ENCODE assay signal across 24 cellular contexts in genomic region chr9:134676886-134677285, GRCh38. TPM values are rescaled to one million over a fixed set of nuclear protein-coding genes. Genes with fewer than 3 reads are reported as not detected.
"Had no signal": no experiment of that assay in that cellular context is flagged by ENCODE, and none has a peak within 500 bp of the region (broad histone marks: within the 10 kb centered on the region; RNA-seq: fewer than 3 reads in every experiment).

No MANE protein-coding gene starts in this region.

- H3K4me3 Mint-ChIP-seq: activated CD4-positive, alpha-beta memory T cell treated with anti-CD3 and anti-CD28 coated beads for 36 hours; activated CD4-positive, alpha-beta T cell treated with anti-CD3 and anti-CD28 coated beads, Interleukin-2, amount 10 ng/mL, durations not matched to agents 24 days and 14 days; activated naive CD4-positive, alpha-beta T cell treated with anti-CD3 and anti-CD28 coated beads, Interleukin-2, amount 50 U/mL, for 24 hours; central memory CD8-positive, alpha-beta T cell; mesothelial cell of epicardium; naive B cell; nephron progenitor cell; type B pancreatic cell had no signal

- H3K36me3 ChIP-seq: left ventricle myocardium inferior, right atrium auricular region, vagina had no signal

- H2AFZ ChIP-seq: parathyroid adenoma had no signal

- H3K9ac ChIP-seq: parathyroid adenoma had no signal

- H3K4me1 Mint-ChIP-seq: activated CD4-positive, alpha-beta T cell treated with anti-CD3 and anti-CD28 coated beads, Interleukin-2, amount 10 ng/mL, durations not matched to agents 24 days and 14 days; activated naive CD4-positive, alpha-beta T cell treated with anti-CD3 and anti-CD28 coated beads, Interleukin-2, amount 50 U/mL, for 24 hours; central memory CD8-positive, alpha-beta T cell had no signal

- H3K9me3 ChIP-seq: testis, vagina had no signal

- ATAC-seq: stimulated activated naive CD8-positive, alpha-beta T cell treated with anti-CD3 and anti-CD28 coated beads, Interleukin-15, Interleukin-2, amounts not matched to agents 100 U/mL and 50 U/mL, for 24 hours had no signal

- DNase-seq: activated CD4-positive, alpha-beta memory T cell treated with anti-CD3 and anti-CD28 coated beads for 36 hours; activated CD4-positive, alpha-beta T cell treated with anti-CD3 and anti-CD28 coated beads, Interleukin-2, amount 10 ng/mL, durations not matched to agents 24 days and 14 days; activated CD4-positive, CD25-positive, alpha-beta regulatory T cell treated with anti-CD3 and anti-CD28 coated beads, Interleukin-2, amount 50 U/mL, for 72 hours; activated CD8-positive, alpha-beta memory T cell treated with anti-CD3 and anti-CD28 coated beads, Interleukin-2, amount 50 U/mL, for 4 hours; activated gamma-delta T cell; activated T-cell treated with anti-CD3 and anti-CD28 coated beads, Interleukin-2, amount 50 U/mL, for 1 hour; anterior cingulate cortex; effector memory CD4-positive, alpha-beta T cell; left ventricle myocardium inferior; mammary epithelial cell; naive B cell; nephron progenitor cell; stimulated activated CD4-positive, alpha-beta T cell treated with anti-CD3 and anti-CD28 coated beads, Interleukin-2, amount 100 ng/mL, for 48 hours; stimulated activated naive CD8-positive, alpha-beta T cell treated with anti-CD3 and anti-CD28 coated beads, Interleukin-15, Interleukin-2, amounts not matched to agents 100 U/mL and 50 U/mL, for 24 hours; T-helper 9 cell; testis had no signal

- H3K9me3 Mint-ChIP-seq: activated CD4-positive, alpha-beta T cell treated with anti-CD3 and anti-CD28 coated beads, Interleukin-2, amount 10 ng/mL, durations not matched to agents 24 days and 14 days; activated naive CD4-positive, alpha-beta T cell treated with anti-CD3 and anti-CD28 coated beads, Interleukin-2, amount 50 U/mL, for 24 hours; central memory CD8-positive, alpha-beta T cell had no signal

- H3K27me3 Mint-ChIP-seq: activated CD4-positive, alpha-beta memory T cell treated with anti-CD3 and anti-CD28 coated beads for 36 hours; activated CD4-positive, alpha-beta T cell treated with anti-CD3 and anti-CD28 coated beads, Interleukin-2, amount 10 ng/mL, durations not matched to agents 24 days and 14 days; central memory CD8-positive, alpha-beta T cell had no signal

- H3K4me1 ChIP-seq: parathyroid adenoma had no signal

- H3K27ac Mint-ChIP-seq: activated CD4-positive, alpha-beta memory T cell treated with anti-CD3 and anti-CD28 coated beads for 36 hours; activated CD4-positive, alpha-beta T cell treated with anti-CD3 and anti-CD28 coated beads, Interleukin-2, amount 10 ng/mL, durations not matched to agents 24 days and 14 days; activated naive CD4-positive, alpha-beta T cell treated with anti-CD3 and anti-CD28 coated beads, Interleukin-2, amount 50 U/mL, for 24 hours; mesothelial cell of epicardium; nephron progenitor cell; type B pancreatic cell had no signal

- H3K27me3 ChIP-seq: right atrium auricular region, testis, vagina had no signal

- H3K27ac ChIP-seq: left ventricle myocardium inferior, parathyroid adenoma, right atrium auricular region, testis, vagina had no signal

- H3K36me3 Mint-ChIP-seq: activated CD4-positive, alpha-beta memory T cell treated with anti-CD3 and anti-CD28 coated beads for 36 hours; activated naive CD4-positive, alpha-beta T cell treated with anti-CD3 and anti-CD28 coated beads, Interleukin-2, amount 50 U/mL, for 24 hours; naive B cell had no signal

- H3K4me3 ChIP-seq: left ventricle myocardium inferior, right atrium auricular region, testis, vagina had no signal

RNA-seq across cellular contexts. Expression of gene COL5A1, which starts 35.3 kb away (rescaled TPM):
- total RNA-seq: activated CD4-positive, alpha-beta T cell treated with anti-CD3 and anti-CD28 coated beads, Interleukin-2, amount 10 ng/mL, durations not matched to agents 24 days and 14 days; activated CD8-positive, alpha-beta memory T cell treated with anti-CD3 and anti-CD28 coated beads for 36 hours had no signal
